Comparison of ENCODE assay signal across 33 cellular contexts in the genomic region with DNA sequence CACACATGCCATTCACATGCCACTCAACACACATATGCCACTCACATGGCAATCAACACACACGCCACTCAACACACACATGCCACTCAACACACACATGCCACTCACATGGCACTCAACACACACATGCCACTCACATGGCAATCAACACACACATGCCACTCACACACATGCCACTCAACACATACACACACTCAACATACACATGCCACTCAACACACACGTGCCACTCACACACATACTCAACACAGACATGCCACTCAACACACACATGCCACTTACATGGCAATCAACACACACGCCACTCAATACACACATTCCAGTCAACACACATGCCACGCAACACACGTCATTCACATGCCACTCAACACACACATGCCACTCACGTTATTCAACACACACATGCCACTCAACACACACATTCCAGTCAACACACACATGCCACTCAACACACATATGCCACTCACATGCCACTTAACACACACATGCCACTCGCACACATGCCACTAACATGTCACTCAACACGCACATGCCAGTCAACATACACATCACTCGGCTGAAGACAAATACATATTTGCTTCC.
"Had no signal": no experiment of that assay in that cellular context is flagged by ENCODE, and none has a peak within 500 bp of the region (broad histone marks: within the 10 kb centered on the region; RNA-seq: fewer than 3 reads in every experiment).

No MANE protein-coding gene starts in this region.

- H3K27ac Mint-ChIP-seq: activated CD4-positive, alpha-beta T cell treated with anti-CD3 and anti-CD28 coated beads, Interleukin-2, amount 10 ng/mL, durations not matched to agents 24 days and 14 days; activated naive CD4-positive, alpha-beta T cell treated with anti-CD3 and anti-CD28 coated beads, Interleukin-2, amount 10 ng/mL, durations not matched to agents 7 days and 5 days; activated naive CD8-positive, alpha-beta T cell; activated naive CD8-positive, alpha-beta T cell treated with anti-CD3 and anti-CD28 coated beads, Interleukin-2, amount 50 U/mL, for 24 hours; activated T-helper 1 cell treated with anti-CD3 and anti-CD28 coated beads, Interleukin-12 subunit alpha, Interleukin-12 subunit beta, Interleukin-2, Interleukin-4 antibody, amounts not matched to agents 30 ng/mL and 10 ng/mL and 1 ng/mL, durations not matched to agents 14 hours and 24 hours and 36 hours; T-helper 1 cell treated with Interleukin-12 subunit alpha and Interleukin-12 subunit beta and Interleukin-4 antibody, amounts not matched to agents 30 μg/mL and 1 μg/mL, for 36 hours; T-helper 2 cell treated with Interferon-gamma antibody and Interleukin-4, amounts not matched to agents 5 μg/mL and 100 μg/mL, for 36 hours had no signal

- H3K4me2 ChIP-seq: SK-N-SH had no signal

- FAIRE-seq: TTC549 had no signal

- ATAC-seq: activated naive CD8-positive, alpha-beta T cell treated with anti-CD3 and anti-CD28 coated beads, Interleukin-2, amount 50 U/mL, for 24 hours; activated T-cell treated with anti-CD3 and anti-CD28 coated beads, Interleukin-2, amount 50 U/mL, for 4 hours; PC-3 had no signal

- H3K9me3 ChIP-seq: Peyer's patch, SK-N-SH had no signal

- H3K4me1 ChIP-seq: Peyer's patch, SJSA1 had no signal

- H3K27me3 Mint-ChIP-seq: activated CD4-positive, alpha-beta T cell treated with anti-CD3 and anti-CD28 coated beads, Interleukin-2, amount 10 ng/mL, durations not matched to agents 24 days and 14 days; activated naive CD4-positive, alpha-beta T cell treated with anti-CD3 and anti-CD28 coated beads, Interleukin-2, amount 10 ng/mL, durations not matched to agents 7 days and 5 days had no signal

- H3K36me3 Mint-ChIP-seq: activated naive CD4-positive, alpha-beta T cell treated with anti-CD3 and anti-CD28 coated beads, Interleukin-2, amount 10 ng/mL, durations not matched to agents 7 days and 5 days; activated naive CD8-positive, alpha-beta T cell had no signal

- H3K4me1 Mint-ChIP-seq: activated CD4-positive, alpha-beta T cell treated with anti-CD3 and anti-CD28 coated beads, Interleukin-2, amount 10 ng/mL, durations not matched to agents 24 days and 14 days; activated naive CD4-positive, alpha-beta T cell treated with anti-CD3 and anti-CD28 coated beads, Interleukin-2, amount 10 ng/mL, durations not matched to agents 7 days and 5 days; activated naive CD8-positive, alpha-beta T cell treated with anti-CD3 and anti-CD28 coated beads, Interleukin-2, amount 50 U/mL, for 24 hours had no signal

- H3K9me3 Mint-ChIP-seq: activated CD4-positive, alpha-beta T cell treated with anti-CD3 and anti-CD28 coated beads, Interleukin-2, amount 10 ng/mL, durations not matched to agents 24 days and 14 days; activated naive CD4-positive, alpha-beta T cell treated with anti-CD3 and anti-CD28 coated beads, Interleukin-2, amount 10 ng/mL, durations not matched to agents 7 days and 5 days; activated naive CD8-positive, alpha-beta T cell treated with anti-CD3 and anti-CD28 coated beads, Interleukin-2, amount 50 U/mL, for 24 hours; activated T-cell treated with anti-CD3 and anti-CD28 coated beads, Interleukin-2, amount 50 U/mL, for 4 hours; activated T-helper 1 cell treated with anti-CD3 and anti-CD28 coated beads, Interleukin-12 subunit alpha, Interleukin-12 subunit beta, Interleukin-2, Interleukin-4 antibody, amounts not matched to agents 30 ng/mL and 10 ng/mL and 1 ng/mL, durations not matched to agents 14 hours and 24 hours and 36 hours; T-helper 1 cell treated with Interleukin-12 subunit alpha and Interleukin-12 subunit beta and Interleukin-4 antibody, amounts not matched to agents 30 μg/mL and 1 μg/mL, for 36 hours; T-helper 2 cell treated with Interferon-gamma antibody and Interleukin-4, amounts not matched to agents 5 μg/mL and 100 μg/mL, for 36 hours had no signal

- H3K27ac ChIP-seq: brain microvascular endothelial cell, Peyer's patch, SJSA1 had no signal

- H3K36me3 ChIP-seq: brain microvascular endothelial cell, Peyer's patch, SJSA1 had no signal

- H3K4me3 ChIP-seq: Peyer's patch, SJSA1 had no signal

- H3K27me3 ChIP-seq: brain microvascular endothelial cell, Peyer's patch, SJSA1 had no signal

- H3K4me3 Mint-ChIP-seq: activated CD4-positive, alpha-beta T cell treated with anti-CD3 and anti-CD28 coated beads, Interleukin-2, amount 10 ng/mL, durations not matched to agents 24 days and 14 days; activated naive CD4-positive, alpha-beta T cell treated with anti-CD3 and anti-CD28 coated beads, Interleukin-2, amount 10 ng/mL, durations not matched to agents 7 days and 5 days; activated naive CD8-positive, alpha-beta T cell; activated naive CD8-positive, alpha-beta T cell treated with anti-CD3 and anti-CD28 coated beads, Interleukin-2, amount 50 U/mL, for 24 hours; activated T-cell treated with anti-CD3 and anti-CD28 coated beads, Interleukin-2, amount 50 U/mL, for 4 hours; activated T-helper 1 cell treated with anti-CD3 and anti-CD28 coated beads, Interleukin-12 subunit alpha, Interleukin-12 subunit beta, Interleukin-2, Interleukin-4 antibody, amounts not matched to agents 30 ng/mL and 10 ng/mL and 1 ng/mL, durations not matched to agents 14 hours and 24 hours and 36 hours; T-helper 1 cell treated with Interleukin-12 subunit alpha and Interleukin-12 subunit beta and Interleukin-4 antibody, amounts not matched to agents 30 μg/mL and 1 μg/mL, for 36 hours; T-helper 2 cell treated with Interferon-gamma antibody and Interleukin-4, amounts not matched to agents 5 μg/mL and 100 μg/mL, for 36 hours had no signal

- DNase-seq: activated CD4-positive, alpha-beta T cell treated with anti-CD3 and anti-CD28 coated beads, Interleukin-2, amount 10 ng/mL, durations not matched to agents 24 days and 14 days; activated CD4-positive, alpha-beta T cell treated with anti-CD3 and anti-CD28 coated beads, Interleukin-2, amount 50 U/mL, for 48 hours; activated CD8-positive, alpha-beta memory T cell treated with anti-CD3 and anti-CD28 coated beads, Interleukin-2, amount 50 U/mL, for 4 hours; activated effector memory CD4-positive, alpha-beta T cell treated with Interleukin-2 at 50 U/mL for 16 hours; activated naive CD4-positive, alpha-beta T cell treated with anti-CD3 and anti-CD28 coated beads, Interleukin-2, amount 10 ng/mL, durations not matched to agents 7 days and 5 days; activated naive CD8-positive, alpha-beta T cell treated with anti-CD3 and anti-CD28 coated beads, Interleukin-2, amount 50 U/mL, for 24 hours; activated T-cell treated with anti-CD3 and anti-CD28 coated beads for 4 hours; activated T-cell treated with anti-CD3 and anti-CD28 coated beads, Interleukin-2, amount 50 U/mL, for 4 hours; aorta; brain microvascular endothelial cell; central memory CD4-positive, alpha-beta T cell; MM.1S; MV-4-11; NCI-H1092; NCI-H1436 treated with DMSO at 0.1 percent for 48 hours; NCI-H1694 treated with DMSO at 0.1 percent for 48 hours; NCI-H2029; NCI-H345; NCI-H510A; NCI-H526; NCI-H748 treated with DMSO at 0.1 percent for 48 hours; NK-92 treated with Interleukin-12 subunit alpha and Interleukin-12 subunit beta, amount 100 ng/mL, for 24 hours; PC-3; Peyer's patch; RPMI8226; SHP77 treated with DMSO at 0.1 percent for 48 hours; SK-N-SH had no signal

- H3K9ac ChIP-seq: SK-N-SH had no signal
